ENCODE assay signal across 12 cellular contexts in the genomic region with DNA sequence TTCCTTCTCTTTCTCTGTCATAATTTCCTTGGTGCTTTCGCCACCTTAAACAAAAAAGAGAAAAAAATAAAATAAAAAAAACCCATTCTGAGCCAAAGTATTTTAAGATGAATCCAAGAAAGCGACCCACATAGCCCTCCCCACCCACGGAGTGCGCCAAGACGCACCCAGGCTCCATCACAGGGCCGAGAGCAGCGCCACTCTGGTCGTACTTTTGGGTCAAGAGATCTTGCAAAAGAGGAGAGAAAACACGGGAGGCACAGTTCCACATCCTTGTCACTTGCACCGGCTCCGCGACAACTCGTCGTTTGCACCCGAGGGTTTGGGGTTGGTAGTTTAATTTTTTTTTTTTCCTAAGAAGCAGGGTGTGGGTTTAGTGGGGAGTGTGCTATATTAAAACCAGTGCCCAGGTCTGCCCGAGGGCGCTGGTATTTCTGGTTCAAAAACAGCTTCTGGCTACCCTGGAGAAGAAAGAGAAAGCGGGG. TPM values are rescaled to one million over a fixed set of nuclear protein-coding genes. Genes with fewer than 3 reads are reported as not detected.
DNase-seq lines count a peak whose midpoint lies in the region; ATAC-seq and TF ChIP-seq lines count a peak whose summit lies in the region.
"Had no signal": no experiment of that assay in that cellular context is flagged by ENCODE, and none has a peak within 500 bp of the region (broad histone marks: within the 10 kb centered on the region; RNA-seq: fewer than 3 reads in every experiment).

No MANE protein-coding gene starts in this region.

- H3K9me3 Mint-ChIP-seq in activated T-cell treated with anti-CD3 and anti-CD28 coated beads, Interleukin-2, amount 50 U/mL, for 4 hours, result no peaks in the 10 kb centered on the region
- H3K9me3 Mint-ChIP-seq in chondrocyte (ENCODE audit: low read depth), result no peaks in the 10 kb centered on the region

- H3K4me3 Mint-ChIP-seq in activated T-cell treated with anti-CD3 and anti-CD28 coated beads, Interleukin-2, amount 50 U/mL, for 4 hours, result peak overlapping the region; percentile 13
- no peak overlapping the region for H3K4me3 Mint-ChIP-seq in chondrocyte (ENCODE audit: unreplicated experiment)

- H3K27me3 ChIP-seq in SJCRH30 (no peaks in the 10 kb centered on the region), fibroblast of lung (ENCODE audit: control insufficient read depth, insufficient read depth, low read length) (peaks cover 91% of the 10 kb centered on the region), smooth muscle cell (ENCODE audit: low read depth) (peaks cover 97% of the 10 kb centered on the region)

- peaks cover 39% of the 10 kb centered on the region for H3K4me1 Mint-ChIP-seq in activated T-cell treated with anti-CD3 and anti-CD28 coated beads, Interleukin-2, amount 50 U/mL, for 4 hours (ENCODE audit: low read depth)
- H3K4me1 Mint-ChIP-seq in chondrocyte (ENCODE audit: low read depth), result peaks cover 42% of the 10 kb centered on the region

- H3K4me1 ChIP-seq in SJCRH30 (no peaks in the 10 kb centered on the region), fibroblast of lung (ENCODE audit: control insufficient read depth, extremely low read depth, insufficient read depth, low read length) (no peaks in the 10 kb centered on the region), smooth muscle cell (ENCODE audit: low read depth) (peaks cover 42% of the 10 kb centered on the region)

- H3K79me2 ChIP-seq in fibroblast of lung (ENCODE audit: control insufficient read depth, insufficient read depth, low read length), result no peaks in the 10 kb centered on the region
- H3K79me2 ChIP-seq in smooth muscle cell (ENCODE audit: low read depth), result no peaks in the 10 kb centered on the region

- H3K36me3 ChIP-seq in SJCRH30 (no peaks in the 10 kb centered on the region; the same call in 1 of the 2 replicates), fibroblast of lung (ENCODE audit: control insufficient read depth, insufficient read depth, low read length) (no peaks in the 10 kb centered on the region), smooth muscle cell (ENCODE audit: low read depth) (no peaks in the 10 kb centered on the region)
- H3K36me3 ChIP-seq: BLaER1 treated with 17β-estradiol and CSF1 and Interleukin-3, amounts not matched to agents 10 nM and 100 nM; gastrocnemius medialis; transverse colon had no signal

- H3K9ac ChIP-seq in fibroblast of lung (ENCODE audit: insufficient read depth, low read length) (no peak overlapping the region), smooth muscle cell (ENCODE audit: low read depth) (no peak overlapping the region)
- H3K9ac ChIP-seq: BLaER1 treated with 17β-estradiol and CSF1 and Interleukin-3, amounts not matched to agents 10 nM and 100 nM had no signal

- H3K27ac ChIP-seq in SJCRH30 (no peak overlapping the region), fibroblast of lung (ENCODE audit: insufficient read depth, low read length) (no peak overlapping the region), smooth muscle cell (ENCODE audit: low read depth) (no peak overlapping the region)
- H3K27ac ChIP-seq: BLaER1 treated with 17β-estradiol and CSF1 and Interleukin-3, amounts not matched to agents 10 nM and 100 nM; gastrocnemius medialis; transverse colon had no signal

- ATAC-seq in activated T-cell treated with anti-CD3 and anti-CD28 coated beads, Interleukin-2, amount 50 U/mL, for 4 hours, result no peak
- ATAC-seq: gastrocnemius medialis had no signal

- no peaks in the 10 kb centered on the region for H3K36me3 Mint-ChIP-seq in activated T-cell treated with anti-CD3 and anti-CD28 coated beads, Interleukin-2, amount 50 U/mL, for 4 hours (ENCODE audit: insufficient read depth)
- peaks cover 3% of the 10 kb centered on the region for H3K36me3 Mint-ChIP-seq in chondrocyte (ENCODE audit: low read depth)

- no peak overlapping the region for H3K27ac Mint-ChIP-seq in chondrocyte (ENCODE audit: unreplicated experiment)

- no peak overlapping the region for H2AFZ ChIP-seq in fibroblast of lung (ENCODE audit: low read length)
- H2AFZ ChIP-seq in smooth muscle cell (ENCODE audit: low read depth), result no peak overlapping the region

- 7% methylated on average over 18 of the region's 18 CpGs for WGBS in smooth muscle cell (ENCODE audit: low lambda C conversion rate)

- no peaks in the 10 kb centered on the region for H4K20me1 ChIP-seq in fibroblast of lung (ENCODE audit: control insufficient read depth, extremely low read depth, insufficient read depth, low read length)
- H4K20me1 ChIP-seq in smooth muscle cell (ENCODE audit: low read depth), result peaks cover 7% of the 10 kb centered on the region

- H3F3A ChIP-seq in smooth muscle cell (ENCODE audit: low read depth), result peaks cover 2% of the 10 kb centered on the region

- H3K27me3 Mint-ChIP-seq in activated T-cell treated with anti-CD3 and anti-CD28 coated beads, Interleukin-2, amount 50 U/mL, for 4 hours (ENCODE audit: low read depth), result peaks cover 81% of the 10 kb centered on the region
- peaks cover 71% of the 10 kb centered on the region for H3K27me3 Mint-ChIP-seq in chondrocyte (ENCODE audit: low read depth)

- no peaks in the 10 kb centered on the region; the same call in 1 of the 2 replicates for H3K9me3 ChIP-seq in SJCRH30 (replicated peaks)
- H3K9me3 ChIP-seq in fibroblast of lung (ENCODE audit: control insufficient read depth, insufficient read depth, low read depth, low read length), result no peaks in the 10 kb centered on the region
- H3K9me3 ChIP-seq in smooth muscle cell (replicated peaks; ENCODE audit: low read depth), result no peaks in the 10 kb centered on the region
- H3K9me3 ChIP-seq: gastrocnemius medialis, transverse colon had no signal

- no peak for DNase-seq in activated T-cell treated with anti-CD3 and anti-CD28 coated beads, Interleukin-2, amount 50 U/mL, for 4 hours
- no peak for DNase-seq in activated T-cell treated with anti-CD3 and anti-CD28 coated beads, Interleukin-2, amount 50 U/mL, for 1 hour
- DNase-seq in SJCRH30, result no peak
- DNase-seq in fibroblast of lung (ENCODE audit: low read depth in 2 of 2), result no peak
- no peak for DNase-seq in smooth muscle cell (lab: John Stamatoyannopoulos, UW; ENCODE audit: unreplicated experiment)
- DNase-seq in NCI-H1092 (lab: John Stamatoyannopoulos, UW), result no peak
- DNase-seq in chondrocyte (ENCODE audit: low spot score), result no peak
- DNase-seq in OCI-M1 (lab: John Stamatoyannopoulos, UW), result no peak
- DNase-seq: gastrocnemius medialis, transverse colon had no signal

- H3K4me3 ChIP-seq in SJCRH30 (peak overlapping the region; percentile 58), fibroblast of lung (replicated peaks in 1 of 4; ENCODE audit: control extremely low read depth in 1 of 4, insufficient read depth in 1 of 4, low read depth in 3 of 4, low read length in 4 of 4) (no peak overlapping the region), smooth muscle cell (peak overlapping the region; percentile 24)
- H3K4me3 ChIP-seq: gastrocnemius medialis had no signal

- H3K4me2 ChIP-seq in fibroblast of lung (ENCODE audit: extremely low read depth, insufficient read depth, low read length), result peak overlapping the region; percentile 9
- peak overlapping the region; percentile 75 for H3K4me2 ChIP-seq in smooth muscle cell

- TF ChIP-seq CTCF in fibroblast of lung (conservative IDR thresholded peaks at IDR 0.05 in 1 of 2, IDR thresholded peaks at IDR 0.05 in 1 of 2; ENCODE audit: low read depth in 1 of 2, low read length in 2 of 2) (no peak), smooth muscle cell (IDR thresholded peaks at IDR 0.05; ENCODE audit: borderline replicate concordance, insufficient read depth, poor library complexity, severe bottlenecking) (no peak), chondrocyte (IDR thresholded peaks at IDR 0.05) (no peak)

RNA-seq across cellular contexts. Expression of gene SP9, which starts 1.7 kb away (rescaled TPM):
- not detected for total RNA-seq in activated T-cell treated with anti-CD3 and anti-CD28 coated beads, Interleukin-2, amount 50 U/mL, for 4 hours
- total RNA-seq in SJCRH30 (2014; rRNA removed; shearing (Covaris generic)), result 4.1 TPM in 2 replicates
- total RNA-seq in fibroblast of lung (not detected in 2 replicates), smooth muscle cell (0.49 and 0.63 TPM in 2 replicates), chondrocyte (not detected in 3 replicates)
- polyA plus RNA-seq in fibroblast of lung (not detected in 2 replicates), smooth muscle cell (0.17 and 0.26 TPM in 2 replicates)
- polyA plus RNA-seq in fibroblast of lung (2012), result not detected in 2 replicates
- polyA minus RNA-seq in fibroblast of lung (ENCODE audit: low replicate concordance), result not detected in 2 replicates
- total RNA-seq: transverse colon had no signal
- polyA plus RNA-seq: adipose tissue had no signal

Comparison
In these comparisons a context has a peak if more than half of its experiments do, and no peak if none do; other contexts are left out.
1. H3K4me3 ChIP-seq: peak in SJCRH30 (single experiment) and smooth muscle cell (single experiment); none in fibroblast of lung (0 of 4).